In the genomic region with DNA sequence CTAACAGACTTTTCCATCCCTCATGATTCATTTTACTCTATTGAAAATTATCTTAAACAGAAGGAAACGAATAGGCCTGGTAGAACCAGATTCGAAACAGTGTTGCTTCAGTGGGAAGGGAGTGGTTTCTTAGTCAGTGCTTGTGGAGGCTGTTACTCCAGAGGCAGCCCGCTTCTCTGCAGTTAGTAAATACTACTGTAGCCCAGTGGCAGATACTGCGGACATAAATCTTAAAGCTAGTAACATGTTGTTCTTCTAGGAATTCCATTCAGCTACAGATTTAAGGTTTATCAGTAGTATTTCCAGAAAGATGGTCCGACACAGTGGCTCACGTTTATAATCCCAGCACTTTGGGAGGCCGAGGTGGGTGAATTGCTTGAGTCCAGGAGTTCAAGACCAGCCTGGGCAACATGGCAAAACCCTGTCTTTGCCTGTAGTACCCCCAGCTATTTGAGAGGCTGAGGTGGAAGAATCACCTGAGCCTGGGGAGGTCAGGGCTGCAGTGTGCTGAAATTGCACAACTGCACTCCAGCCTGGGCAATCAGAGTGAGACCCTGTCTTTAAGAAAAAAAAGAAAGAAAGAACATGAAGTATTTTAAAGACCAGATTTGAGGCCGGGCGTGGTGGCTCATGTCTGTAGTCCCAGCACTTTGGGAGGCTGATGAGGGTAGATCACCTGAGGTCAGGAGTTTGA, we compare ENCODE assay signal across 1 cellular context.
TF ChIP-seq lines count a peak whose summit lies in the region.

No MANE protein-coding gene starts in this region.

TF ChIP-seq in K562, 482 proteins besides CTCF, POLR2A, EP300 and RAD21 (continues in another document):
- TF ChIP-seq MTA3 (IDR thresholded peaks at IDR 0.05; ENCODE audit: borderline replicate concordance), result peak; percentile 39; the same call in 1 of the 2 replicates
- TF ChIP-seq TCF3 (CRISPR knock-in tag; IDR thresholded peaks at IDR 0.05), result peak; percentile 65
- no peak for TF ChIP-seq ZNF551 (CRISPR knock-in tag; IDR thresholded peaks at IDR 0.05)
- TF ChIP-seq BCOR (IDR thresholded peaks at IDR 0.05), result no peak
- TF ChIP-seq CBFA2T3 (IDR thresholded peaks at IDR 0.05), result peak; percentile 67
- TF ChIP-seq SOX6 (IDR thresholded peaks at IDR 0.05), result peak; percentile 29; the same call in 1 of the 2 replicates
- TF ChIP-seq CTBP1 (IDR thresholded peaks at IDR 0.05; ENCODE audit: borderline replicate concordance), result peak; percentile 43; the same call in 1 of the 2 replicates
- no peak for TF ChIP-seq NFE2 (IDR thresholded peaks at IDR 0.05; ENCODE audit: low read depth)
- TF ChIP-seq PML (IDR thresholded peaks at IDR 0.05; ENCODE audit: low read length), result 0 out of 2 replicates have a peak, but pooled peaks have one; percentile 20
- TF ChIP-seq MIER1 (IDR thresholded peaks at IDR 0.05; ENCODE audit: low read depth), result no peak
- no peak for TF ChIP-seq BDP1 (IDR thresholded peaks at IDR 0.05; ENCODE audit: insufficient read depth, insufficient read length)
- TF ChIP-seq, protein P1, sequence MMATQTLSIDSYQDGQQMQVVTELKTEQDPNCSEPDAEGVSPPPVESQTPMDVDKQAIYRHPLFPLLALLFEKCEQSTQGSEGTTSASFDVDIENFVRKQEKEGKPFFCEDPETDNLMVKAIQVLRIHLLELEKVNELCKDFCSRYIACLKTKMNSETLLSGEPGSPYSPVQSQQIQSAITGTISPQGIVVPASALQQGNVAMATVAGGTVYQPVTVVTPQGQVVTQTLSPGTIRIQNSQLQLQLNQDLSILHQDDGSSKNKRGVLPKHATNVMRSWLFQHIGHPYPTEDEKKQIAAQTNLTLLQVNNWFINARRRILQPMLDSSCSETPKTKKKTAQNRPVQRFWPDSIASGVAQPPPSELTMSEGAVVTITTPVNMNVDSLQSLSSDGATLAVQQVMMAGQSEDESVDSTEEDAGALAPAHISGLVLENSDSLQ (IDR thresholded peaks at IDR 0.05), result peak; percentile 87
- no peak for TF ChIP-seq SNRNP70 (optimal IDR thresholded peaks at IDR 0.05; ENCODE audit: low read depth, low read length)
- peak; percentile 56 for TF ChIP-seq TAL1 (IDR thresholded peaks at IDR 0.05)
- TF ChIP-seq POLR2B (IDR thresholded peaks at IDR 0.05; ENCODE audit: low read depth, partially characterized antibody), result no peak
- TF ChIP-seq KDM1A (IDR thresholded peaks at IDR 0.05), result peak; percentile 75 to 87
- TF ChIP-seq MYNN (IDR thresholded peaks at IDR 0.05), result no peak
- no peak for TF ChIP-seq MYNN (CRISPR knock-in tag; IDR thresholded peaks at IDR 0.05)
- TF ChIP-seq, protein P2, sequence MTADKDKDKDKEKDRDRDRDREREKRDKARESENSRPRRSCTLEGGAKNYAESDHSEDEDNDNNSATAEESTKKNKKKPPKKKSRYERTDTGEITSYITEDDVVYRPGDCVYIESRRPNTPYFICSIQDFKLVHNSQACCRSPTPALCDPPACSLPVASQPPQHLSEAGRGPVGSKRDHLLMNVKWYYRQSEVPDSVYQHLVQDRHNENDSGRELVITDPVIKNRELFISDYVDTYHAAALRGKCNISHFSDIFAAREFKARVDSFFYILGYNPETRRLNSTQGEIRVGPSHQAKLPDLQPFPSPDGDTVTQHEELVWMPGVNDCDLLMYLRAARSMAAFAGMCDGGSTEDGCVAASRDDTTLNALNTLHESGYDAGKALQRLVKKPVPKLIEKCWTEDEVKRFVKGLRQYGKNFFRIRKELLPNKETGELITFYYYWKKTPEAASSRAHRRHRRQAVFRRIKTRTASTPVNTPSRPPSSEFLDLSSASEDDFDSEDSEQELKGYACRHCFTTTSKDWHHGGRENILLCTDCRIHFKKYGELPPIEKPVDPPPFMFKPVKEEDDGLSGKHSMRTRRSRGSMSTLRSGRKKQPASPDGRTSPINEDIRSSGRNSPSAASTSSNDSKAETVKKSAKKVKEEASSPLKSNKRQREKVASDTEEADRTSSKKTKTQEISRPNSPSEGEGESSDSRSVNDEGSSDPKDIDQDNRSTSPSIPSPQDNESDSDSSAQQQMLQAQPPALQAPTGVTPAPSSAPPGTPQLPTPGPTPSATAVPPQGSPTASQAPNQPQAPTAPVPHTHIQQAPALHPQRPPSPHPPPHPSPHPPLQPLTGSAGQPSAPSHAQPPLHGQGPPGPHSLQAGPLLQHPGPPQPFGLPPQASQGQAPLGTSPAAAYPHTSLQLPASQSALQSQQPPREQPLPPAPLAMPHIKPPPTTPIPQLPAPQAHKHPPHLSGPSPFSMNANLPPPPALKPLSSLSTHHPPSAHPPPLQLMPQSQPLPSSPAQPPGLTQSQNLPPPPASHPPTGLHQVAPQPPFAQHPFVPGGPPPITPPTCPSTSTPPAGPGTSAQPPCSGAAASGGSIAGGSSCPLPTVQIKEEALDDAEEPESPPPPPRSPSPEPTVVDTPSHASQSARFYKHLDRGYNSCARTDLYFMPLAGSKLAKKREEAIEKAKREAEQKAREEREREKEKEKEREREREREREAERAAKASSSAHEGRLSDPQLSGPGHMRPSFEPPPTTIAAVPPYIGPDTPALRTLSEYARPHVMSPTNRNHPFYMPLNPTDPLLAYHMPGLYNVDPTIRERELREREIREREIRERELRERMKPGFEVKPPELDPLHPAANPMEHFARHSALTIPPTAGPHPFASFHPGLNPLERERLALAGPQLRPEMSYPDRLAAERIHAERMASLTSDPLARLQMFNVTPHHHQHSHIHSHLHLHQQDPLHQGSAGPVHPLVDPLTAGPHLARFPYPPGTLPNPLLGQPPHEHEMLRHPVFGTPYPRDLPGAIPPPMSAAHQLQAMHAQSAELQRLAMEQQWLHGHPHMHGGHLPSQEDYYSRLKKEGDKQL (CRISPR knock-in tag; IDR thresholded peaks at IDR 0.05; ENCODE audit: borderline replicate concordance), result no peak
- no peak for TF ChIP-seq ZNF79 (CRISPR knock-in tag; IDR thresholded peaks at IDR 0.05; ENCODE audit: low read depth)
- TF ChIP-seq, protein P3, sequence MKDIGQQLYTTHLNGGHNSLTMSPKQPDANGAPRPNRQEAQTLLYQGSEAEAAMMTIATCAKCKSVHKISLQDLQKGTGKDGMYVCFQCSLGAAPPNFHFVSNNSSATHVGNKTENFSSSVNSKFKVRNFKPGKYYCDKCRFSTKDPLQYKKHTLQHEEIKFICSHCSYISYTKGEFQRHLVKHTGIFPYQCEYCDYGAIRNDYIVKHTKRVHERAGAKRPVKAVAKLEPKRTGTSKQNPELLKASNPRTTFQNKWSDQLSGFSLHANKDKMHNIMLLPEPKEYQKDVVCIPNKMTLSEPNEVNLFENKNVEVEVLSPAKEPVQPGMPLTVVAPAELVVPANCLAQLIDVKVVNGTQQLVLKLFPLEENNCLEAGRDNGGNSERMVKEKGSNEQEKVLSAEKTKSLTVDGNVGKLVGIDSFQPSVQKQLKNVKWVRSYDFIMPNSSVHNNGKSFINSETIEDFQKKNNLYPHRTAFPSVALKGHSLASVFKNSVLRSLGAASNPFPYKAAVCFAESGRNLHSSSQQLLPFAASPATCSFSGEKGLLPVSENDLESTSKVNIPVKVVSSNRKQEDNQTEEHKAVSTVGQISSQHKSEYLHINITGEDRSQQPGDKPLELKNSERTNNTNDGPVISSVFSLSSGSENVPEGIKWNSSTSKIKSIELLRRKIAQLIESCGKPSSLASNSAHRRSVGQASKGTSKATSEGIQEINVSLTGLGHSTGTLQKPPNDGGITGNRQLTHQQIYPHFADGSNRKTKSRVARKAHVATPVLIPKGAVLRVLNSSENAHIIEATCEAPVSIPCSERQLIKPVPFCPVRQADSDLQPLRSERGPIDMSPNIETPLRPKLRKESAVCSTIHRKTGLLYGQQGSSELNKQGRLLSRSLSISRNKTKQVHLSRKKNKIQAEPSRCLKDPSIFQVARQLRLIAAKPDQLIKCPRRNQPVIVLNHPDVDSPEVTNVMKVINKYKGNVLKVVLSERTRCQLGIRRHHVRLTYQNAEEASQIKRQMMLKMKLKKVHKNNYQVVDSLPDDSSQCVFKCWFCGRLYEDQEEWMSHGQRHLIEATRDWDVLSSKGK (CRISPR knock-in tag; IDR thresholded peaks at IDR 0.05), result no peak
- no peak for TF ChIP-seq ZEB2 (IDR thresholded peaks at IDR 0.05)
- TF ChIP-seq NCOR1 (IDR thresholded peaks at IDR 0.05), result peak; percentile 15; the same call in 1 of the 2 replicates
- TF ChIP-seq, protein P4, sequence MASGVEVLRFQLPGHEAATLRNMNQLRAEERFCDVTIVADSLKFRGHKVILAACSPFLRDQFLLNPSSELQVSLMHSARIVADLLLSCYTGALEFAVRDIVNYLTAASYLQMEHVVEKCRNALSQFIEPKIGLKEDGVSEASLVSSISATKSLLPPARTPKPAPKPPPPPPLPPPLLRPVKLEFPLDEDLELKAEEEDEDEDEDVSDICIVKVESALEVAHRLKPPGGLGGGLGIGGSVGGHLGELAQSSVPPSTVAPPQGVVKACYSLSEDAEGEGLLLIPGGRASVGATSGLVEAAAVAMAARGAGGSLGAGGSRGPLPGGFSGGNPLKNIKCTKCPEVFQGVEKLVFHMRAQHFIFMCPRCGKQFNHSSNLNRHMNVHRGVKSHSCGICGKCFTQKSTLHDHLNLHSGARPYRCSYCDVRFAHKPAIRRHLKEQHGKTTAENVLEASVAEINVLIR (CRISPR knock-in tag; IDR thresholded peaks at IDR 0.05), result no peak
- TF ChIP-seq RBM17 (IDR thresholded peaks at IDR 0.05; ENCODE audit: borderline replicate concordance, low read depth, low read length), result no peak
- TF ChIP-seq, protein P5, sequence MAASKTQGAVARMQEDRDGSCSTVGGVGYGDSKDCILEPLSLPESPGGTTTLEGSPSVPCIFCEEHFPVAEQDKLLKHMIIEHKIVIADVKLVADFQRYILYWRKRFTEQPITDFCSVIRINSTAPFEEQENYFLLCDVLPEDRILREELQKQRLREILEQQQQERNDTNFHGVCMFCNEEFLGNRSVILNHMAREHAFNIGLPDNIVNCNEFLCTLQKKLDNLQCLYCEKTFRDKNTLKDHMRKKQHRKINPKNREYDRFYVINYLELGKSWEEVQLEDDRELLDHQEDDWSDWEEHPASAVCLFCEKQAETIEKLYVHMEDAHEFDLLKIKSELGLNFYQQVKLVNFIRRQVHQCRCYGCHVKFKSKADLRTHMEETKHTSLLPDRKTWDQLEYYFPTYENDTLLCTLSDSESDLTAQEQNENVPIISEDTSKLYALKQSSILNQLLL (CRISPR knock-in tag; IDR thresholded peaks at IDR 0.05; ENCODE audit: borderline replicate concordance), result no peak
- no peak for TF ChIP-seq RHOXF2B (CRISPR knock-in tag; conservative IDR thresholded peaks at IDR 0.05)
- no peak for TF ChIP-seq ZNF133 (CRISPR knock-in tag; IDR thresholded peaks at IDR 0.05)
- TF ChIP-seq, protein P6, sequence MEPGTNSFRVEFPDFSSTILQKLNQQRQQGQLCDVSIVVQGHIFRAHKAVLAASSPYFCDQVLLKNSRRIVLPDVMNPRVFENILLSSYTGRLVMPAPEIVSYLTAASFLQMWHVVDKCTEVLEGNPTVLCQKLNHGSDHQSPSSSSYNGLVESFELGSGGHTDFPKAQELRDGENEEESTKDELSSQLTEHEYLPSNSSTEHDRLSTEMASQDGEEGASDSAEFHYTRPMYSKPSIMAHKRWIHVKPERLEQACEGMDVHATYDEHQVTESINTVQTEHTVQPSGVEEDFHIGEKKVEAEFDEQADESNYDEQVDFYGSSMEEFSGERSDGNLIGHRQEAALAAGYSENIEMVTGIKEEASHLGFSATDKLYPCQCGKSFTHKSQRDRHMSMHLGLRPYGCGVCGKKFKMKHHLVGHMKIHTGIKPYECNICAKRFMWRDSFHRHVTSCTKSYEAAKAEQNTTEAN (CRISPR knock-in tag; IDR thresholded peaks at IDR 0.05), result no peak
- TF ChIP-seq, protein P7, sequence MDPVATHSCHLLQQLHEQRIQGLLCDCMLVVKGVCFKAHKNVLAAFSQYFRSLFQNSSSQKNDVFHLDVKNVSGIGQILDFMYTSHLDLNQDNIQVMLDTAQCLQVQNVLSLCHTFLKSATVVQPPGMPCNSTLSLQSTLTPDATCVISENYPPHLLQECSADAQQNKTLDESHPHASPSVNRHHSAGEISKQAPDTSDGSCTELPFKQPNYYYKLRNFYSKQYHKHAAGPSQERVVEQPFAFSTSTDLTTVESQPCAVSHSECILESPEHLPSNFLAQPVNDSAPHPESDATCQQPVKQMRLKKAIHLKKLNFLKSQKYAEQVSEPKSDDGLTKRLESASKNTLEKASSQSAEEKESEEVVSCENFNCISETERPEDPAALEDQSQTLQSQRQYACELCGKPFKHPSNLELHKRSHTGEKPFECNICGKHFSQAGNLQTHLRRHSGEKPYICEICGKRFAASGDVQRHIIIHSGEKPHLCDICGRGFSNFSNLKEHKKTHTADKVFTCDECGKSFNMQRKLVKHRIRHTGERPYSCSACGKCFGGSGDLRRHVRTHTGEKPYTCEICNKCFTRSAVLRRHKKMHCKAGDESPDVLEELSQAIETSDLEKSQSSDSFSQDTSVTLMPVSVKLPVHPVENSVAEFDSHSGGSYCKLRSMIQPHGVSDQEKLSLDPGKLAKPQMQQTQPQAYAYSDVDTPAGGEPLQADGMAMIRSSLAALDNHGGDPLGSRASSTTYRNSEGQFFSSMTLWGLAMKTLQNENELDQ (CRISPR knock-in tag; IDR thresholded peaks at IDR 0.05; ENCODE audit: borderline replicate concordance), result no peak
- TF ChIP-seq RCOR1 (IDR thresholded peaks at IDR 0.05; ENCODE audit: borderline replicate concordance in 1 of 2, low read depth in 2 of 2, low read length in 2 of 2), result peak in 1 of 2 experiments; percentile 64; a peak in 2 of 4 replicates
- TF ChIP-seq HNRNPL (IDR thresholded peaks at IDR 0.05; ENCODE audit: low read depth, low read length), result no peak
- no peak for TF ChIP-seq ZNF140 (CRISPR knock-in tag; IDR thresholded peaks at IDR 0.05)
- no peak for TF ChIP-seq CCAR2 (IDR thresholded peaks at IDR 0.05; ENCODE audit: low read depth, low read length)
- TF ChIP-seq SREBF1 (IDR thresholded peaks at IDR 0.05; ENCODE audit: borderline replicate concordance, low read depth, low read length), result no peak
- no peak for TF ChIP-seq ZNF184 (CRISPR knock-in tag; IDR thresholded peaks at IDR 0.05)
- TF ChIP-seq, protein P8, sequence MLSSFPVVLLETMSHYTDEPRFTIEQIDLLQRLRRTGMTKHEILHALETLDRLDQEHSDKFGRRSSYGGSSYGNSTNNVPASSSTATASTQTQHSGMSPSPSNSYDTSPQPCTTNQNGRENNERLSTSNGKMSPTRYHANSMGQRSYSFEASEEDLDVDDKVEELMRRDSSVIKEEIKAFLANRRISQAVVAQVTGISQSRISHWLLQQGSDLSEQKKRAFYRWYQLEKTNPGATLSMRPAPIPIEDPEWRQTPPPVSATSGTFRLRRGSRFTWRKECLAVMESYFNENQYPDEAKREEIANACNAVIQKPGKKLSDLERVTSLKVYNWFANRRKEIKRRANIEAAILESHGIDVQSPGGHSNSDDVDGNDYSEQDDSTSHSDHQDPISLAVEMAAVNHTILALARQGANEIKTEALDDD (IDR thresholded peaks at IDR 0.05), result peak; percentile 74
- TF ChIP-seq SUPT5H (IDR thresholded peaks at IDR 0.05), result no peak
- TF ChIP-seq FOXM1 (IDR thresholded peaks at IDR 0.05; ENCODE audit: low read depth), result peak; percentile 14; the same call in 1 of the 2 replicates
- no peak for TF ChIP-seq FOXM1 (CRISPR knock-in tag; IDR thresholded peaks at IDR 0.05; ENCODE audit: low read depth)
- TF ChIP-seq, protein P9, sequence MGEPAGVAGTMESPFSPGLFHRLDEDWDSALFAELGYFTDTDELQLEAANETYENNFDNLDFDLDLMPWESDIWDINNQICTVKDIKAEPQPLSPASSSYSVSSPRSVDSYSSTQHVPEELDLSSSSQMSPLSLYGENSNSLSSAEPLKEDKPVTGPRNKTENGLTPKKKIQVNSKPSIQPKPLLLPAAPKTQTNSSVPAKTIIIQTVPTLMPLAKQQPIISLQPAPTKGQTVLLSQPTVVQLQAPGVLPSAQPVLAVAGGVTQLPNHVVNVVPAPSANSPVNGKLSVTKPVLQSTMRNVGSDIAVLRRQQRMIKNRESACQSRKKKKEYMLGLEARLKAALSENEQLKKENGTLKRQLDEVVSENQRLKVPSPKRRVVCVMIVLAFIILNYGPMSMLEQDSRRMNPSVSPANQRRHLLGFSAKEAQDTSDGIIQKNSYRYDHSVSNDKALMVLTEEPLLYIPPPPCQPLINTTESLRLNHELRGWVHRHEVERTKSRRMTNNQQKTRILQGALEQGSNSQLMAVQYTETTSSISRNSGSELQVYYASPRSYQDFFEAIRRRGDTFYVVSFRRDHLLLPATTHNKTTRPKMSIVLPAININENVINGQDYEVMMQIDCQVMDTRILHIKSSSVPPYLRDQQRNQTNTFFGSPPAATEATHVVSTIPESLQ (CRISPR knock-in tag; IDR thresholded peaks at IDR 0.05), result no peak
